ENCODE assay signal across 8 cellular contexts in the genomic region with DNA sequence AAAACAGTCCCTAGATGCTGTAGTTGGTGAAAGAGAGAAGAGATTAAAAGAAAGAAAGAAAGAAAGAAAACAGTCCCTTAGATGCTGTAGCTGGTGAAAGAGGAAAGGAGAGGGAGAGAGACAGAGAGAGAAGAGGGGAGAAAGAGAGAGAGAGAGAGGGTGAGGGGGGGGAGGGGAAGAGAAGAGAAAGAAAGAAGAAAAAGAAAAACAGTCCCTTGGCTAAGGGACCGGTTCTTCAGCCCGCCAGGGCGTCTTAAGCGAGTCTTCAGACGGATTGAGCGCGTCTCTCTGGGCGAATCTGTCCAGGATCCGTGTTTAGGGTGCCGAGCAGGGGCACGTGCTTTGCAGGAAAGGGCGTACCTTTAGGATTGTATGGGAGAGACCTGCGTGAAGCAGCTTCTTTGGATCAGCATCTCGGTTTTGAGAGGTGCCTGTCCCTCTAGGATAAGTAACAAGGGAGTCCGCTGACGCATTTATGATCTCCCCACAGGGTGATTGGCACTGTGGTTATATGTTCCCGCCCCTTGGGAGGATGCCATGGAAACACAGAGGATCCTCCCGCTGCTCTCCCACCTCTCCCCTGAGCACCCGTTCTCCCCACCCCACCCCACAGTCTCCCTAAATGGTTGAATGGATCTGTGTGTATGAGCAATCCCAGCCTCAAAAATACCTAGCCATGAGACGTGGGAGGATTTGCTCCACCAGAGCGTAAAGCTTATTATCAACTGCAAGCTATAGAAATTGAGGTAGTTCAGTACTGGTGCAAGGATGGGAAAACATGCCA. TPM values are rescaled to one million over a fixed set of nuclear protein-coding genes. Genes with fewer than 3 reads are reported as not detected.
A peak's percentile ranks its signal among the peaks of the same experiment; 100 is the strongest.
DNase-seq lines count a peak whose midpoint lies in the region; ATAC-seq, FAIRE-seq and TF ChIP-seq lines count a peak whose summit lies in the region.

No MANE protein-coding gene starts in this region.

- peak overlapping the region; percentile 81 for H3K9ac ChIP-seq in endothelial cell of umbilical vein (replicated peaks; ENCODE audit: extremely low read depth, insufficient read depth, low read length)

- H3K27ac ChIP-seq in endothelial cell of umbilical vein (ENCODE audit: insufficient read depth, low read depth, low read length), result peak overlapping the region; percentile 62

- no peaks in the 10 kb centered on the region for H3K9me1 ChIP-seq in endothelial cell of umbilical vein (replicated peaks; ENCODE audit: control insufficient read depth, extremely low read depth, insufficient read depth, low read length)

- no TSS peak for BruUV-seq in endothelial cell of umbilical vein (replicated peaks; lab: Mats Ljungman, UMichigan)

- TF ChIP-seq CTCF in endothelial cell of umbilical vein (IDR thresholded peaks at IDR 0.05; ENCODE audit: extremely low read depth in 1 of 2, insufficient read depth in 1 of 2, low read depth in 1 of 2, low read length in 2 of 2), result no peak
- no peak for TF ChIP-seq CTCF in type B pancreatic cell (conservative IDR thresholded peaks at IDR 0.05)

- H3K4me1 ChIP-seq in endothelial cell of umbilical vein (ENCODE audit: control insufficient read depth, extremely low read depth, insufficient read depth, low read length), result peaks cover 8% of the 10 kb centered on the region

- H3K79me2 ChIP-seq in endothelial cell of umbilical vein (ENCODE audit: control insufficient read depth, insufficient read depth, low read length), result no peaks in the 10 kb centered on the region

- peak overlapping the region; percentile 99 for H3K27ac Mint-ChIP-seq in type B pancreatic cell

- H3K4me3 Mint-ChIP-seq in type B pancreatic cell, result peak overlapping the region; percentile 98

- POLR2A ChIA-PET in endothelial cell of umbilical vein (lab: Charles Lee), result interaction anchor here (0.6 to 1.2 kb wide), 3 partner anchors 9 to 337 kb away, joined by 3 read pairs; no protein-coding TSS in a partner anchor

- no peaks in the 10 kb centered on the region for H3K36me3 Mint-ChIP-seq in type B pancreatic cell

- H3K4me1 Mint-ChIP-seq in type B pancreatic cell (ENCODE audit: unreplicated experiment), result peaks cover 3% of the 10 kb centered on the region

- no peak for ATAC-seq in HG02642 (IDR thresholded peaks at IDR 0.05; ENCODE audit: poor library complexity, unreplicated experiment)

- CTCF ChIA-PET in endothelial cell of umbilical vein (lab: Charles Lee), result interaction anchor here (0.7 to 15.9 kb wide), 5 partner anchors 14 to 97 kb away, joined by 3 to 212 read pairs (median 3); partner anchors contain the start of genes ABI3, GNGT2 and PHOSPHO1

- H2AFZ ChIP-seq in endothelial cell of umbilical vein (ENCODE audit: low read depth, low read length), result peak overlapping the region; percentile 92

- DNase-seq in stimulated activated CD4-positive, alpha-beta T cell treated with anti-CD3 and anti-CD28 coated beads, Interleukin-15, amount 100 ng/mL, for 24 hours, result peak; percentile 49
- no peak for DNase-seq in stimulated activated CD4-positive, alpha-beta T cell treated with anti-CD3 and anti-CD28 coated beads, Interleukin-4, amount 100 ng/mL, for 4 hours
- DNase-seq in NAMALWA (ENCODE audit: low spot score) (peak; percentile 64), UCSD-AML1 (lab: John Stamatoyannopoulos, UW; ENCODE audit: unreplicated experiment) (peak; percentile 38), endothelial cell of umbilical vein (ENCODE audit: low read depth, low spot score) (peak; percentile 73), middle frontal gyrus (ENCODE audit: extremely low spot score, low spot score) (peak; percentile 40), type B pancreatic cell (ENCODE audit: extremely low spot score, unreplicated experiment) (no peak)

- intact Hi-C loops in endothelial cell of umbilical vein (cut with micrococcal nuclease), result no loop called here

- no peaks in the 10 kb centered on the region for H4K20me1 ChIP-seq in endothelial cell of umbilical vein (replicated peaks; ENCODE audit: control insufficient read depth, extremely low read depth, insufficient read depth, low read length)

- peak; percentile 54 for TF ChIP-seq POLR2A in endothelial cell of umbilical vein (IDR thresholded peaks at IDR 0.05; ENCODE audit: low read depth, low read length)

- peak overlapping the region; percentile 31 to 67 (median 62) for H3K4me3 ChIP-seq in endothelial cell of umbilical vein (replicated peaks in 1 of 3; ENCODE audit: insufficient read depth in 1 of 3, low read depth in 1 of 3, low read length in 3 of 3)

- no peaks in the 10 kb centered on the region for H3K9me3 ChIP-seq in endothelial cell of umbilical vein (replicated peaks; ENCODE audit: control insufficient read depth, insufficient read depth, low read length)

- H3K9me3 Mint-ChIP-seq in type B pancreatic cell, result no peaks in the 10 kb centered on the region

- peak; percentile 42 for FAIRE-seq in endothelial cell of umbilical vein (lab: Jason Lieb, UNC)

- H3K27me3 ChIP-seq in endothelial cell of umbilical vein (ENCODE audit: control insufficient read depth in 2 of 2, insufficient read depth in 2 of 2, low read length in 2 of 2), result no peaks in the 10 kb centered on the region

- dilution Hi-C loops in endothelial cell of umbilical vein (cut with MboI; ENCODE audit: extremely low pct_ligation_motif_present, low sequenced_read_pairs), result no loop called here

- H3K36me3 ChIP-seq in endothelial cell of umbilical vein (ENCODE audit: control insufficient read depth in 2 of 2, extremely low read depth in 1 of 2, insufficient read depth in 2 of 2, low read length in 2 of 2), result no peaks in the 10 kb centered on the region

- H3K4me2 ChIP-seq in endothelial cell of umbilical vein (ENCODE audit: insufficient read depth, low read length), result peak overlapping the region; percentile 70

- H3K27me3 Mint-ChIP-seq in type B pancreatic cell, result peaks cover 17% of the 10 kb centered on the region

TF ChIP-seq in endothelial cell of umbilical vein, 7 proteins besides CTCF, POLR2A, EP300 and RAD21:
- TF ChIP-seq MYC (IDR thresholded peaks at IDR 0.05; ENCODE audit: low read depth, low read length) (no peak), POLR2AphosphoS5 (IDR thresholded peaks at IDR 0.05; ENCODE audit: insufficient read depth, low read depth, low read length) (peak; percentile 11), MAX (IDR thresholded peaks at IDR 0.05; ENCODE audit: insufficient read depth, insufficient read length) (peak; percentile 7), GATA2 (IDR thresholded peaks at IDR 0.05; ENCODE audit: insufficient read depth, insufficient read length, low read depth, low read length) (no peak), EZH2 (IDR thresholded peaks at IDR 0.05; ENCODE audit: borderline replicate concordance, low read depth, low read length, severe bottlenecking) (no peak)

RNA-seq across cellular contexts. Expression of gene GNGT2, which starts 16.7 kb away (rescaled TPM):
- total RNA-seq in endothelial cell of umbilical vein (3.7 and 3.8 TPM in 2 replicates), type B pancreatic cell (ENCODE audit: low replicate concordance) (0.34 TPM in 1 of 2 replicates, not detected in the other)
- 2.1 and 2.8 TPM in 2 replicates for polyA plus RNA-seq in endothelial cell of umbilical vein
- 5.1 and 5.6 TPM in 2 replicates for polyA plus RNA-seq in endothelial cell of umbilical vein (2011; cell fraction: cytosol; rRNA removed)
- 2.5 and 3.4 TPM in 2 replicates for polyA plus RNA-seq in endothelial cell of umbilical vein (2011; cell fraction: nucleus; rRNA removed)
- polyA plus RNA-seq in endothelial cell of umbilical vein (2012), result 5.7 and 9.7 TPM in 2 replicates
- 2.3 and 3.9 TPM in 2 replicates for polyA minus RNA-seq in endothelial cell of umbilical vein
- not detected for polyA minus RNA-seq in endothelial cell of umbilical vein (2011; cell fraction: cytosol; rRNA and poly(A)+ RNA removed)
- 1.5 TPM in 1 of 2 replicates, not detected in the other for polyA minus RNA-seq in endothelial cell of umbilical vein (2011; cell fraction: nucleus; rRNA and poly(A)+ RNA removed)

RNA-seq across cellular contexts. Expression of gene ABI3, which starts 16.8 kb away (rescaled TPM):
- 35.2 and 35.7 TPM in 2 replicates for total RNA-seq in endothelial cell of umbilical vein
- 35.0 and 35.5 TPM in 2 replicates for polyA plus RNA-seq in endothelial cell of umbilical vein
- polyA plus RNA-seq in endothelial cell of umbilical vein (2011; cell fraction: cytosol; rRNA removed), result 29.6 and 31.8 TPM in 2 replicates
- 19.4 and 20.7 TPM in 2 replicates for polyA plus RNA-seq in endothelial cell of umbilical vein (2011; cell fraction: nucleus; rRNA removed)
- 30.9 and 37.1 TPM in 2 replicates for polyA plus RNA-seq in endothelial cell of umbilical vein (2012)
- 17.2 and 21.9 TPM in 2 replicates for polyA minus RNA-seq in endothelial cell of umbilical vein
- polyA minus RNA-seq in endothelial cell of umbilical vein (2011; cell fraction: cytosol; rRNA and poly(A)+ RNA removed), result not detected
- polyA minus RNA-seq in endothelial cell of umbilical vein (2011; cell fraction: nucleus; rRNA and poly(A)+ RNA removed), result 14.9 and 22.8 TPM in 2 replicates
- 0.31 TPM in 1 of 2 replicates, not detected in the other for total RNA-seq in type B pancreatic cell (ENCODE audit: low replicate concordance)

RNA-seq across cellular contexts. Expression of gene PHOSPHO1, which starts 36.9 kb away (rescaled TPM):
- total RNA-seq in endothelial cell of umbilical vein (0.18 TPM in 1 of 2 replicates, not detected in the other), type B pancreatic cell (ENCODE audit: low replicate concordance) (0.81 TPM in 1 of 2 replicates, not detected in the other)
- 0.19 and 0.23 TPM in 2 replicates for polyA plus RNA-seq in endothelial cell of umbilical vein
- polyA plus RNA-seq in endothelial cell of umbilical vein (2011; cell fraction: cytosol; rRNA removed), result 0.10 and 0.13 TPM in 2 replicates
- 0.14 TPM in 1 of 2 replicates, not detected in the other for polyA plus RNA-seq in endothelial cell of umbilical vein (2011; cell fraction: nucleus; rRNA removed)
- polyA plus RNA-seq in endothelial cell of umbilical vein (2012), result 0.40 TPM in 2 replicates
- polyA minus RNA-seq in endothelial cell of umbilical vein, result not detected in 2 replicates
- polyA minus RNA-seq in endothelial cell of umbilical vein (2011; cell fraction: cytosol; rRNA and poly(A)+ RNA removed), result not detected
- 0.34 TPM in 1 of 2 replicates, not detected in the other for polyA minus RNA-seq in endothelial cell of umbilical vein (2011; cell fraction: nucleus; rRNA and poly(A)+ RNA removed)

Comparison
In these comparisons a context has a peak if more than half of its experiments do, and no peak if none do; other contexts are left out.
1. DNase-seq: peak in stimulated activated CD4-positive, alpha-beta T cell treated with anti-CD3 and anti-CD28 coated beads, Interleukin-15, amount 100 ng/mL, for 24 hours (single experiment), NAMALWA (single experiment), UCSD-AML1 (single experiment), endothelial cell of umbilical vein (single experiment) and middle frontal gyrus (single experiment); none in stimulated activated CD4-positive, alpha-beta T cell treated with anti-CD3 and anti-CD28 coated beads, Interleukin-4, amount 100 ng/mL, for 4 hours (0 of 2) and type B pancreatic cell (single experiment).
2. RNA of gene ABI3, which starts 16.8 kb away (total RNA-seq): 35.2 to 35.7 TPM in endothelial cell of umbilical vein; 0.31 TPM in type B pancreatic cell; every median in the first group is over 10 times any median in the second.